In the genomic region with DNA sequence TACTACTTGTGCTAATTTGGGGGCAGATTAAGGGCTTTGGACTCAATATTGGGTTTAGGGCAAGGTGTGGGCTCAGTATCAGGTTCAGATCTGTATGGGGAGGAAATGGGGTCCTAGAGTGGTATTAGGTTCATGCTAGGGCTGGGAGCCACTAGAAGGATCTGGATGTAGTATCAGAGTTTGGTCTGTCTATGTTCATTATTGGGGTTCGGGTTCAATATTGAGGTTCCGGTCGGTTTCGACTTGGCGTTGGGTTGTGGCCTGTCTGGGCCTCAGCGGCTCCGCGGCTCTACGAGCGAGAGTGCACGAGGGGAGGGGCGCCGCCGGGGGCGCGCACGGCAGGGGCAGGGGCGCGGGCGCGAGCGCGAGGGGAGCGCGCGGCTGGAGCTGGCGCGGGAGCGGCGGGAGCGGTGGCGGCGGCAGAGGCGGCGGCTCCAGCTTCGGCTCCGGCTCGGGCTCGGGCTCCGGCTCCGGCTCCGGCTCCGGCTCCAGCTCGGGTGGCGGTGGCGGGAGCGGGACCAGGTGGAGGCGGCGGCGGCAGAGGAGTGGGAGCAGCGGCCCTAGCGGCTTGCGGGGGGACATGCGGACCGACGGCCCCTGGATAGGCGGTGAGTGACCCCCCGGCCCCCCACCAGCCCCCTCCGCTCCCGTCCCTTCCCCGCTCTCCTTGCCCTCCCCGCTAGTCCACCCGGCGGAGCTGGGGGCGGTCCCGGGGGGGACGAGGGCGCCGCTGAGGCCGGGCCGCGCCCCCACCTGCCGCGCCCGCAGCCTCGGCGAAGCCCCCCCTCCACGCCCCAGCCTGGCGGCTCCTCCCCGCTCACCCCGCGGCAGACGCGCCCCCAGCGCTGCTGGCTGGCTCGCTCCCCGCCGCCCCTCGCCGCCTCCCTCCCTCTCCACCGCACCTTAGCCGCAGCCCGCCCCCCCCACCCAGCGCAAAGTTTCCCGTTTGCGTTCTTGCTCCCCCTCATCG, we compare ENCODE assay signal across 8 cellular contexts. TPM values are rescaled to one million over a fixed set of nuclear protein-coding genes. Genes with fewer than 3 reads are reported as not detected.
DNase-seq lines count a peak whose midpoint lies in the region; ATAC-seq lines count a peak whose summit lies in the region.

Gene PTPRF, plus strand, starts transcription at position 401 of the 970 bp plus-strand sequence. CDS start 14,193 bp downstream, outside the sequence.

- H3K4me3 ChIP-seq in thymus (ENCODE audit: low read length): peak within 1 kb of the TSS; percentile 58

- peak; percentile 75 to 82 (median 80) for DNase-seq in NCI-H1417 (lab: John Stamatoyannopoulos, UW)
- no peak for DNase-seq in NCI-H1417 treated with DMSO at 0.1 percent for 48 hours (lab: John Stamatoyannopoulos, UW)
- peak; percentile 63 for DNase-seq in NCI-H2171 (lab: John Stamatoyannopoulos, UW)
- peak; percentile 25 for DNase-seq in activated CD8-positive, alpha-beta memory T cell treated with anti-CD3 and anti-CD28 coated beads, Interleukin-2, amount 50 U/mL, for 4 hours
- peak; percentile 55 for DNase-seq in mucosa of gallbladder (ENCODE audit: low spot score)
- DNase-seq in OCI-M2 (lab: John Stamatoyannopoulos, UW; ENCODE audit: unreplicated experiment): no peak

- H3K27ac ChIP-seq in thymus (ENCODE audit: low read depth): peak within 1 kb of the TSS; percentile 55

- 1% methylated on average over 97 of the region's 97 CpGs for WGBS in thymus

- peaks cover 27% of the 10 kb centered on the region for H3K27me3 ChIP-seq in thymus (ENCODE audit: control insufficient read depth, insufficient read depth)

- peak; percentile 44 for ATAC-seq in esophagus mucosa

- H3K4me1 ChIP-seq in thymus (ENCODE audit: control insufficient read depth, insufficient read depth, low read length): no peaks in the 10 kb centered on the region

- H3K9me3 ChIP-seq in thymus (ENCODE audit: control insufficient read depth): no peaks in the 10 kb centered on the region

- no peaks in the 10 kb centered on the region for H3K36me3 ChIP-seq in thymus (ENCODE audit: control insufficient read depth, insufficient read depth)

RNA-seq across cellular contexts. Expression of gene PTPRF, which starts in this region (rescaled TPM):
- 285 TPM for total RNA-seq in esophagus mucosa
- 478 TPM for total RNA-seq in mucosa of gallbladder
- 40.6 TPM for polyA plus RNA-seq in thymus

Comparison
In these comparisons a context has a peak if more than half of its experiments do, and no peak if none do; other contexts are left out.
1. DNase-seq: peak in NCI-H1417 (3 of 3), NCI-H2171 (single experiment), activated CD8-positive, alpha-beta memory T cell treated with anti-CD3 and anti-CD28 coated beads, Interleukin-2, amount 50 U/mL, for 4 hours (single experiment) and mucosa of gallbladder (single experiment); none in NCI-H1417 treated with DMSO at 0.1 percent for 48 hours (single experiment) and OCI-M2 (single experiment).